21 cellular contexts compared by ENCODE assay signal in genomic region chr5:31350395-31350794, GRCh38.
DNase-seq lines count a peak whose midpoint lies in the region; ATAC-seq, FAIRE-seq and TF ChIP-seq lines count a peak whose summit lies in the region.
"Had no signal": no experiment of that assay in that cellular context is flagged by ENCODE, and none has a peak within 500 bp of the region (broad histone marks: within the 10 kb centered on the region; RNA-seq: fewer than 3 reads in every experiment).

No MANE protein-coding gene starts in this region.

- H3K36me3 Mint-ChIP-seq in astrocyte (ENCODE audit: low read depth, unreplicated experiment) = no peaks in the 10 kb centered on the region
- no peaks in the 10 kb centered on the region for H3K36me3 Mint-ChIP-seq in activated naive CD8-positive, alpha-beta T cell treated with anti-CD3 and anti-CD28 coated beads for 36 hours
- H3K36me3 Mint-ChIP-seq: CD8-positive, alpha-beta T cell had no signal

- H3K36me3 ChIP-seq in HepG2 (replicated peaks in 1 of 2; ENCODE audit: control insufficient read depth in 1 of 2, insufficient read depth in 2 of 2, low read length in 2 of 2) (no peaks in the 10 kb centered on the region), right lobe of liver (no peaks in the 10 kb centered on the region), astrocyte (ENCODE audit: insufficient read depth, low read length) (no peaks in the 10 kb centered on the region)
- H3K36me3 ChIP-seq: BLaER1 treated with 17β-estradiol and CSF1 and Interleukin-3, amounts not matched to agents 10 nM and 100 nM had no signal

- TF ChIP-seq RAD21 in HepG2 (CRISPR knock-in tag; IDR thresholded peaks at IDR 0.05) = no peak

- TF ChIP-seq EP300 in HepG2 (IDR thresholded peaks at IDR 0.05; ENCODE audit: low read depth in 2 of 2, low read length in 2 of 2) = no peak
- no peak for TF ChIP-seq EP300 in HepG2 (CRISPR knock-in tag; IDR thresholded peaks at IDR 0.05; ENCODE audit: borderline replicate concordance)

- no peaks in the 10 kb centered on the region for H3K4me1 ChIP-seq in HepG2 (ENCODE audit: insufficient read depth, low read length)
- H3K4me1 ChIP-seq in right lobe of liver = no peaks in the 10 kb centered on the region
- H3K4me1 ChIP-seq in astrocyte (ENCODE audit: insufficient read depth, low read length) = no peaks in the 10 kb centered on the region
- H3K4me1 ChIP-seq: A549; BLaER1 treated with 17β-estradiol and CSF1 and Interleukin-3, amounts not matched to agents 10 nM and 100 nM; Caco-2 had no signal

- CTCF ChIA-PET in HepG2 (lab: Yijun Ruan, JAX; ENCODE audit: low intra/inter-chr PET ratio, low total read pairs) = no interaction called here

- TF ChIP-seq POLR2A in HepG2 (IDR thresholded peaks at IDR 0.05; ENCODE audit: insufficient read depth in 1 of 2, low read depth in 2 of 2, low read length in 2 of 2) (no peak), right lobe of liver (IDR thresholded peaks at IDR 0.05) (no peak)

- H3K27ac Mint-ChIP-seq in astrocyte (ENCODE audit: unreplicated experiment) = peak overlapping the region; percentile 5
- H3K27ac Mint-ChIP-seq in activated naive CD8-positive, alpha-beta T cell treated with anti-CD3 and anti-CD28 coated beads for 36 hours = no peak overlapping the region
- H3K27ac Mint-ChIP-seq: B cell; CD4-positive, alpha-beta T cell; CD8-positive, alpha-beta T cell had no signal

- WGBS in HepG2 (ENCODE audit: low lambda C conversion rate) = 11% methylated on average over 1 of the region's 1 CpG
- 56% methylated on average over 1 of the region's 1 CpG for WGBS in right lobe of liver (ENCODE audit: insufficient coverage, low coverage, low lambda C conversion rate, missing lambda C conversion rate)

- no peak overlapping the region for H3K4me2 ChIP-seq in HepG2 (ENCODE audit: low read depth, low read length)
- no peak overlapping the region for H3K4me2 ChIP-seq in astrocyte (ENCODE audit: low read length)
- H3K4me2 ChIP-seq: A549; BLaER1 treated with 17β-estradiol and CSF1 and Interleukin-3, amounts not matched to agents 10 nM and 100 nM had no signal

- DNase-seq in HepG2 (ENCODE audit: low spot score) (no peak), right lobe of liver (no peak), astrocyte (ENCODE audit: low read depth) (no peak)
- no peak for DNase-seq in activated naive CD4-positive, alpha-beta T cell treated with Interleukin-2 at 50 U/mL for 16 hours
- DNase-seq in activated naive CD8-positive, alpha-beta T cell treated with anti-CD3 and anti-CD28 coated beads for 36 hours = no peak
- DNase-seq: AML-193; Caco-2; Calu3; CD4-positive, alpha-beta T cell; CD8-positive, alpha-beta T cell; DMS79 treated with DMSO at 0.1 percent for 48 hours; GF-D8 had no signal

- H2AFZ ChIP-seq in HepG2 (ENCODE audit: low read length) = no peak overlapping the region
- no peak overlapping the region for H2AFZ ChIP-seq in astrocyte (ENCODE audit: low read depth, low read length)

- peaks cover 0 to 5% of the 10 kb centered on the region in 2 experiments; a peak in 1 of 5 replicates for H3K27me3 ChIP-seq in HepG2 (ENCODE audit: control insufficient read depth in 1 of 2, insufficient read depth in 2 of 2, low read length in 2 of 2)
- H3K27me3 ChIP-seq in right lobe of liver = no peaks in the 10 kb centered on the region
- H3K27me3 ChIP-seq in astrocyte (ENCODE audit: insufficient read depth, low read length) = no peaks in the 10 kb centered on the region
- H3K27me3 ChIP-seq: BLaER1 treated with 17β-estradiol and CSF1 and Interleukin-3, amounts not matched to agents 10 nM and 100 nM had no signal

- H3K27ac ChIP-seq in HepG2 (ENCODE audit: extremely low read length, insufficient read depth, low read length) (no peak overlapping the region), right lobe of liver (no peak overlapping the region), astrocyte (ENCODE audit: low read depth, low read length) (no peak overlapping the region)
- H3K27ac ChIP-seq: 22Rv1; A549; BLaER1 treated with 17β-estradiol and CSF1 and Interleukin-3, amounts not matched to agents 10 nM and 100 nM; C4-2B had no signal

- intact Hi-C loops in HepG2 (cut with micrococcal nuclease; ENCODE audit: unreplicated experiment) = no loop called here
- intact Hi-C loops in right lobe of liver (cut with DNase I) = no loop called here

- ATAC-seq in HepG2 = no peak
- no peak for ATAC-seq in right lobe of liver
- ATAC-seq: A549; CD8-positive, alpha-beta T cell had no signal

- no peak overlapping the region for H3K9ac ChIP-seq in HepG2 (ENCODE audit: insufficient read depth, low read depth, low read length)
- no peak overlapping the region for H3K9ac ChIP-seq in astrocyte (ENCODE audit: low read length)
- H3K9ac ChIP-seq: BLaER1 treated with 17β-estradiol and CSF1 and Interleukin-3, amounts not matched to agents 10 nM and 100 nM had no signal

- H3K9me3 ChIP-seq in HepG2 (ENCODE audit: low read length) (no peaks in the 10 kb centered on the region), right lobe of liver (no peaks in the 10 kb centered on the region), astrocyte (ENCODE audit: insufficient read depth, low read depth, low read length) (no peaks in the 10 kb centered on the region)
- H3K9me3 ChIP-seq: A549, Caco-2 had no signal

- H3K79me2 ChIP-seq in HepG2 (ENCODE audit: insufficient read depth, low read length) (no peaks in the 10 kb centered on the region), astrocyte (ENCODE audit: insufficient read depth, low read length) (no peaks in the 10 kb centered on the region)

- no TSS peak for BruUV-seq in HepG2 (replicated peaks; lab: Mats Ljungman, UMichigan)

- in situ Hi-C loops in HepG2 (cut with HindIII; ENCODE audit: extremely low pct_ligation_motif_present, low pct_unique_long_range_greater_than_20kb) = no loop called here

- POLR2A ChIA-PET in HepG2 (lab: Yijun Ruan, JAX) = no interaction called here

- H3K4me3 ChIP-seq in HepG2 (replicated peaks in 1 of 3; ENCODE audit: insufficient read depth in 1 of 3, low read depth in 2 of 3, low read length in 3 of 3) = no peak overlapping the region
- no peak overlapping the region for H3K4me3 ChIP-seq in right lobe of liver
- no peak overlapping the region for H3K4me3 ChIP-seq in astrocyte (ENCODE audit: insufficient read depth, low read depth, low read length)
- H3K4me3 ChIP-seq: A549; BLaER1 treated with 17β-estradiol and CSF1 and Interleukin-3, amounts not matched to agents 10 nM and 100 nM had no signal

- peaks cover 3% of the 10 kb centered on the region for H3K4me1 Mint-ChIP-seq in astrocyte (ENCODE audit: low read depth, unreplicated experiment)
- no peaks in the 10 kb centered on the region for H3K4me1 Mint-ChIP-seq in activated naive CD8-positive, alpha-beta T cell treated with anti-CD3 and anti-CD28 coated beads for 36 hours
- H3K4me1 Mint-ChIP-seq: B cell had no signal

- H4K20me1 ChIP-seq in HepG2 (ENCODE audit: insufficient read depth, low read length) (no peaks in the 10 kb centered on the region), astrocyte (ENCODE audit: insufficient read depth, low read length) (no peaks in the 10 kb centered on the region)
- H4K20me1 ChIP-seq: BLaER1 treated with 17β-estradiol and CSF1 and Interleukin-3, amounts not matched to agents 10 nM and 100 nM had no signal

- no peaks in the 10 kb centered on the region for H3K9me3 Mint-ChIP-seq in astrocyte (ENCODE audit: unreplicated experiment)
- H3K9me3 Mint-ChIP-seq in activated naive CD8-positive, alpha-beta T cell treated with anti-CD3 and anti-CD28 coated beads for 36 hours = no peaks in the 10 kb centered on the region
- H3K9me3 Mint-ChIP-seq: CD4-positive, alpha-beta T cell had no signal

- H3K27me3 Mint-ChIP-seq in astrocyte (ENCODE audit: low read depth, unreplicated experiment) = peaks cover 5% of the 10 kb centered on the region
- H3K27me3 Mint-ChIP-seq in activated naive CD8-positive, alpha-beta T cell treated with anti-CD3 and anti-CD28 coated beads for 36 hours = peaks cover 34% of the 10 kb centered on the region

- H3K4me3 Mint-ChIP-seq in astrocyte (ENCODE audit: unreplicated experiment) = no peak overlapping the region
- no peak overlapping the region for H3K4me3 Mint-ChIP-seq in activated naive CD8-positive, alpha-beta T cell treated with anti-CD3 and anti-CD28 coated beads for 36 hours
- H3K4me3 Mint-ChIP-seq: B cell; CD4-positive, alpha-beta T cell; CD8-positive, alpha-beta T cell had no signal

- TF ChIP-seq CTCF in HepG2 (CRISPR knock-in tag; IDR thresholded peaks at IDR 0.05) = no peak
- TF ChIP-seq CTCF in right lobe of liver (IDR thresholded peaks at IDR 0.05) = no peak
- no peak for TF ChIP-seq CTCF in astrocyte (IDR thresholded peaks at IDR 0.05; ENCODE audit: insufficient read depth, low read depth, low read length)

- FAIRE-seq in HepG2 (lab: Jason Lieb, UNC) (no peak), astrocyte (lab: Jason Lieb, UNC) (no peak)
- FAIRE-seq: A549, D721Med, G401.6, GM12891, GM19239 had no signal

TF ChIP-seq in HepG2, 621 proteins besides CTCF, POLR2A, EP300 and RAD21:
- TF ChIP-seq SIN3B (IDR thresholded peaks at IDR 0.05; ENCODE audit: low read length) (no peak), KDM5B (CRISPR knock-in tag; IDR thresholded peaks at IDR 0.05; ENCODE audit: borderline replicate concordance) (no peak), ATF7 (IDR thresholded peaks at IDR 0.05) (peak; percentile 71; the same call in 1 of the 2 replicates), ATF7 (CRISPR knock-in tag; IDR thresholded peaks at IDR 0.05) (no peak)
TF ChIP-seq in HepG2: peak in this region for 1.
